ENCODE assay signal across 1 cellular context in the genomic region with DNA sequence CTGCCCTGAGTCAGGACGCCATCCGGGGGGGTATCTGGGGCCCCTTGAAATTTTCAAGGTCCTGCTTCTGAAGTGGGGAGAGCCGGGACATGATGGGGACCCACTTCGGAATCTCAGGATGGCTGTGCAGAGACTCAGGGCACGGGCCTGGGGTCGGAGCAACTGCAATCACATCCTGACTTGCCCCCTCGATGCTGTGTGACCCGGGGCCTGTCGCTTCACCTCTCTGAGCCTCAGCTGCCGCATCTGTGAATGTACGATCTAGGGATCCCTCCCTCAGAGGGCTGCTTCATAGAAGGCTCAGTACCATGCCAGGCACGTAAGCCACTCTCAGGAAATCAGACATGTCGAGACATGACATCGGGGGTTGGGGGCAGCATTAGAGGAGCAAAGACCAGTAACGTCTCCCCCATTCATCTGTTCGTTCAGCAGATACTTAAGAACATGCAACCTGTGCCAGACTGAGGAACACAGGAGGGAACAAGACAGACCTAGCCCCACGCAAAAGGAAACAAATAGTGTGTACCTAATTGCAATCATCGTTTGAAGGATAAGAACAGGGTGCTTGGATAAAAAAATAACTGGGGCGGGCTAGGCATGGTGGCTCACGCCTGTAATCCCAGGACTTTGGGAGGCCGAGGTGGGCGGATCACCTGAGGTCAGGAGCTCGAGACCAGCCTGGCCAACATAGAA.
A peak's percentile ranks its signal among the peaks of the same experiment; 100 is the strongest.
TF ChIP-seq lines count a peak whose summit lies in the region.

No MANE protein-coding gene starts in this region.

TF ChIP-seq in HepG2, 621 proteins besides CTCF, POLR2A, EP300 and RAD21 (continued from another document and continues in another):
- TF ChIP-seq ZNF281 (CRISPR knock-in tag; IDR thresholded peaks at IDR 0.05; ENCODE audit: borderline replicate concordance) (peak; percentile 54; the same call in 1 of the 2 replicates), ZMYM3 (CRISPR knock-in tag; IDR thresholded peaks at IDR 0.05) (peak; percentile 91), TAF1 (CRISPR knock-in tag; IDR thresholded peaks at IDR 0.05) (0 out of 2 replicates have a peak, but pooled peaks have one; percentile 4), ZNF616 (CRISPR knock-in tag; IDR thresholded peaks at IDR 0.05; ENCODE audit: low read depth) (0 out of 2 replicates have a peak, but pooled peaks have one; percentile 45), ZNF83 (CRISPR knock-in tag; IDR thresholded peaks at IDR 0.05; ENCODE audit: borderline replicate concordance) (no peak), ZNF772 (CRISPR knock-in tag; IDR thresholded peaks at IDR 0.05) (0 out of 2 replicates have a peak, but pooled peaks have one; percentile 42), AGO2 (optimal IDR thresholded peaks at IDR 0.05; ENCODE audit: low read depth, low read length) (peak; percentile 61), ZNF318 (CRISPR knock-in tag; IDR thresholded peaks at IDR 0.05) (0 out of 2 replicates have a peak, but pooled peaks have one; percentile 73), RELA (CRISPR knock-in tag; IDR thresholded peaks at IDR 0.05) (no peak), ZNF670 (CRISPR knock-in tag; IDR thresholded peaks at IDR 0.05; ENCODE audit: borderline replicate concordance) (0 out of 2 replicates have a peak, but pooled peaks have one; percentile 9), ZBTB38 (CRISPR knock-in tag; IDR thresholded peaks at IDR 0.05) (peak; percentile 98), CEBPG (CRISPR knock-in tag; IDR thresholded peaks at IDR 0.05) (no peak), ZBTB1 (CRISPR knock-in tag; IDR thresholded peaks at IDR 0.05; ENCODE audit: borderline replicate concordance) (no peak), RCOR2 (CRISPR knock-in tag; IDR thresholded peaks at IDR 0.05) (no peak), MEIS2 (CRISPR knock-in tag; IDR thresholded peaks at IDR 0.05) (peak; percentile 51; the same call in 1 of the 2 replicates), CREB1 (IDR thresholded peaks at IDR 0.05) (no peak), CREB1 (CRISPR knock-in tag; IDR thresholded peaks at IDR 0.05) (no peak), ZBTB7A (CRISPR knock-in tag; IDR thresholded peaks at IDR 0.05) (no peak), TMF1 (CRISPR knock-in tag; IDR thresholded peaks at IDR 0.05; ENCODE audit: low read depth) (peak; percentile 38; the same call in 1 of the 2 replicates), POLR2G (IDR thresholded peaks at IDR 0.05; ENCODE audit: low read depth, low read length) (no peak), REL (CRISPR knock-in tag; conservative IDR thresholded peaks at IDR 0.05) (no peak), ZNF576 (CRISPR knock-in tag; IDR thresholded peaks at IDR 0.05) (0 out of 2 replicates have a peak, but pooled peaks have one; percentile 33), ZZZ3 (CRISPR knock-in tag; IDR thresholded peaks at IDR 0.05; ENCODE audit: borderline replicate concordance) (0 out of 2 replicates have a peak, but pooled peaks have one; percentile 54), ZNF776 (CRISPR knock-in tag; IDR thresholded peaks at IDR 0.05) (0 out of 2 replicates have a peak, but pooled peaks have one; percentile 53), KDM6A (CRISPR knock-in tag; IDR thresholded peaks at IDR 0.05; ENCODE audit: low read depth) (no peak)
- TF ChIP-seq, protein P1, sequence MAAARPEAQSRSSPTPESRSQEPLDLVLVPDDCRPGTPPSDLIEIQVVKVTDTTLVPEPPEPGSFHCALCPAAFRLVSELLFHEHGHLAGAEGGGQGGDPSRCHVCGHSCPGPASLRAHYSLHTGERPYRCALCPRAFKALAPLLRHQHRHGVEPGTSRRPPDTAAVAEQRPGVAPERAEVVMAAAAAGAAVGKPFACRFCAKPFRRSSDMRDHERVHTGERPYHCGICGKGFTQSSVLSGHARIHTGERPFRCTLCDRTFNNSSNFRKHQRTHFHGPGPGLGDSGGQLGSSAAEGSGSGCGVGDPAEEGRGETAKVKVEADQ (CRISPR knock-in tag; IDR thresholded peaks at IDR 0.05; ENCODE audit: borderline replicate concordance) = 0 out of 2 replicates have a peak, but pooled peaks have one; percentile 6
- TF ChIP-seq, protein P2, sequence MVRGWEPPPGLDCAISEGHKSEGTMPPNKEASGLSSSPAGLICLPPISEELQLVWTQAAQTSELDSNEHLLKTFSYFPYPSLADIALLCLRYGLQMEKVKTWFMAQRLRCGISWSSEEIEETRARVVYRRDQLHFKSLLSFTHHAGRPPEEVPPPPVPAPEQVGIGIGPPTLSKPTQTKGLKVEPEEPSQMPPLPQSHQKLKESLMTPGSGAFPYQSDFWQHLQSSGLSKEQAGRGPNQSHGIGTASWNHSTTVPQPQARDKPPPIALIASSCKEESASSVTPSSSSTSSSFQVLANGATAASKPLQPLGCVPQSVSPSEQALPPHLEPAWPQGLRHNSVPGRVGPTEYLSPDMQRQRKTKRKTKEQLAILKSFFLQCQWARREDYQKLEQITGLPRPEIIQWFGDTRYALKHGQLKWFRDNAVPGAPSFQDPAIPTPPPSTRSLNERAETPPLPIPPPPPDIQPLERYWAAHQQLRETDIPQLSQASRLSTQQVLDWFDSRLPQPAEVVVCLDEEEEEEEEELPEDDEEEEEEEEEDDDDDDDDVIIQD (CRISPR knock-in tag; IDR thresholded peaks at IDR 0.05; ENCODE audit: low read depth) = 0 out of 2 replicates have a peak, but pooled peaks have one; percentile 9
- TF ChIP-seq, protein P3, sequence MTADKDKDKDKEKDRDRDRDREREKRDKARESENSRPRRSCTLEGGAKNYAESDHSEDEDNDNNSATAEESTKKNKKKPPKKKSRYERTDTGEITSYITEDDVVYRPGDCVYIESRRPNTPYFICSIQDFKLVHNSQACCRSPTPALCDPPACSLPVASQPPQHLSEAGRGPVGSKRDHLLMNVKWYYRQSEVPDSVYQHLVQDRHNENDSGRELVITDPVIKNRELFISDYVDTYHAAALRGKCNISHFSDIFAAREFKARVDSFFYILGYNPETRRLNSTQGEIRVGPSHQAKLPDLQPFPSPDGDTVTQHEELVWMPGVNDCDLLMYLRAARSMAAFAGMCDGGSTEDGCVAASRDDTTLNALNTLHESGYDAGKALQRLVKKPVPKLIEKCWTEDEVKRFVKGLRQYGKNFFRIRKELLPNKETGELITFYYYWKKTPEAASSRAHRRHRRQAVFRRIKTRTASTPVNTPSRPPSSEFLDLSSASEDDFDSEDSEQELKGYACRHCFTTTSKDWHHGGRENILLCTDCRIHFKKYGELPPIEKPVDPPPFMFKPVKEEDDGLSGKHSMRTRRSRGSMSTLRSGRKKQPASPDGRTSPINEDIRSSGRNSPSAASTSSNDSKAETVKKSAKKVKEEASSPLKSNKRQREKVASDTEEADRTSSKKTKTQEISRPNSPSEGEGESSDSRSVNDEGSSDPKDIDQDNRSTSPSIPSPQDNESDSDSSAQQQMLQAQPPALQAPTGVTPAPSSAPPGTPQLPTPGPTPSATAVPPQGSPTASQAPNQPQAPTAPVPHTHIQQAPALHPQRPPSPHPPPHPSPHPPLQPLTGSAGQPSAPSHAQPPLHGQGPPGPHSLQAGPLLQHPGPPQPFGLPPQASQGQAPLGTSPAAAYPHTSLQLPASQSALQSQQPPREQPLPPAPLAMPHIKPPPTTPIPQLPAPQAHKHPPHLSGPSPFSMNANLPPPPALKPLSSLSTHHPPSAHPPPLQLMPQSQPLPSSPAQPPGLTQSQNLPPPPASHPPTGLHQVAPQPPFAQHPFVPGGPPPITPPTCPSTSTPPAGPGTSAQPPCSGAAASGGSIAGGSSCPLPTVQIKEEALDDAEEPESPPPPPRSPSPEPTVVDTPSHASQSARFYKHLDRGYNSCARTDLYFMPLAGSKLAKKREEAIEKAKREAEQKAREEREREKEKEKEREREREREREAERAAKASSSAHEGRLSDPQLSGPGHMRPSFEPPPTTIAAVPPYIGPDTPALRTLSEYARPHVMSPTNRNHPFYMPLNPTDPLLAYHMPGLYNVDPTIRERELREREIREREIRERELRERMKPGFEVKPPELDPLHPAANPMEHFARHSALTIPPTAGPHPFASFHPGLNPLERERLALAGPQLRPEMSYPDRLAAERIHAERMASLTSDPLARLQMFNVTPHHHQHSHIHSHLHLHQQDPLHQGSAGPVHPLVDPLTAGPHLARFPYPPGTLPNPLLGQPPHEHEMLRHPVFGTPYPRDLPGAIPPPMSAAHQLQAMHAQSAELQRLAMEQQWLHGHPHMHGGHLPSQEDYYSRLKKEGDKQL (CRISPR knock-in tag; IDR thresholded peaks at IDR 0.05; ENCODE audit: low read depth) = 0 out of 2 replicates have a peak, but pooled peaks have one; percentile 32
- TF ChIP-seq, protein P4, sequence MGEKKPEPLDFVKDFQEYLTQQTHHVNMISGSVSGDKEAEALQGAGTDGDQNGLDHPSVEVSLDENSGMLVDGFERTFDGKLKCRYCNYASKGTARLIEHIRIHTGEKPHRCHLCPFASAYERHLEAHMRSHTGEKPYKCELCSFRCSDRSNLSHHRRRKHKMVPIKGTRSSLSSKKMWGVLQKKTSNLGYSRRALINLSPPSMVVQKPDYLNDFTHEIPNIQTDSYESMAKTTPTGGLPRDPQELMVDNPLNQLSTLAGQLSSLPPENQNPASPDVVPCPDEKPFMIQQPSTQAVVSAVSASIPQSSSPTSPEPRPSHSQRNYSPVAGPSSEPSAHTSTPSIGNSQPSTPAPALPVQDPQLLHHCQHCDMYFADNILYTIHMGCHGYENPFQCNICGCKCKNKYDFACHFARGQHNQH (CRISPR knock-in tag; IDR thresholded peaks at IDR 0.05) = 0 out of 2 replicates have a peak, but pooled peaks have one; percentile 8
- TF ChIP-seq, protein P5, sequence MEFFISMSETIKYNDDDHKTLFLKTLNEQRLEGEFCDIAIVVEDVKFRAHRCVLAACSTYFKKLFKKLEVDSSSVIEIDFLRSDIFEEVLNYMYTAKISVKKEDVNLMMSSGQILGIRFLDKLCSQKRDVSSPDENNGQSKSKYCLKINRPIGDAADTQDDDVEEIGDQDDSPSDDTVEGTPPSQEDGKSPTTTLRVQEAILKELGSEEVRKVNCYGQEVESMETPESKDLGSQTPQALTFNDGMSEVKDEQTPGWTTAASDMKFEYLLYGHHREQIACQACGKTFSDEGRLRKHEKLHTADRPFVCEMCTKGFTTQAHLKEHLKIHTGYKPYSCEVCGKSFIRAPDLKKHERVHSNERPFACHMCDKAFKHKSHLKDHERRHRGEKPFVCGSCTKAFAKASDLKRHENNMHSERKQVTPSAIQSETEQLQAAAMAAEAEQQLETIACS (CRISPR knock-in tag; IDR thresholded peaks at IDR 0.05) = no peak
